ENCODE assay signal across 12 cellular contexts in genomic region chr11:117300301-117300700, GRCh38. TPM values are rescaled to one million over a fixed set of nuclear protein-coding genes. Genes with fewer than 3 reads are reported as not detected.
DNase-seq lines count a peak whose midpoint lies in the region; ATAC-seq and TF ChIP-seq lines count a peak whose summit lies in the region.
"Had no signal": no experiment of that assay in that cellular context is flagged by ENCODE, and none has a peak within 500 bp of the region (broad histone marks: within the 10 kb centered on the region; RNA-seq: fewer than 3 reads in every experiment).

No MANE protein-coding gene starts in this region.

- in situ Hi-C loops in KBM-7 (cut with MboI; ENCODE audit: low pct_unique_long_range_greater_than_20kb, low sequenced_read_pairs): no loop called here

- H3K36me3 Mint-ChIP-seq in WTC11 (no peaks in the 10 kb centered on the region), neural crest cell (ENCODE audit: low read depth) (no peaks in the 10 kb centered on the region)
- H3K36me3 Mint-ChIP-seq: activated naive CD4-positive, alpha-beta T cell treated with anti-CD3 and anti-CD28 coated beads, Interleukin-2, amount 50 U/mL, for 72 hours had no signal

- POLR2A ChIA-PET in WTC11 (lab: Charles Lee): no interaction called here

- ATAC-seq in WTC11: peak; percentile 59
- peak; percentile 64 for ATAC-seq in Right ventricle myocardium inferior
- no peak for ATAC-seq in GM21576 (IDR thresholded peaks at IDR 0.05; ENCODE audit: unreplicated experiment)
- ATAC-seq in GM18909 (IDR thresholded peaks at IDR 0.05; ENCODE audit: poor library complexity, unreplicated experiment): no peak
- ATAC-seq: activated naive CD4-positive, alpha-beta T cell treated with anti-CD3 and anti-CD28 coated beads, Interleukin-2, amount 50 U/mL, for 72 hours had no signal

- H3K9me3 Mint-ChIP-seq in WTC11 (no peaks in the 10 kb centered on the region), neural crest cell (no peaks in the 10 kb centered on the region)
- H3K9me3 Mint-ChIP-seq: activated naive CD4-positive, alpha-beta T cell treated with anti-CD3 and anti-CD28 coated beads, Interleukin-2, amount 50 U/mL, for 72 hours; T-helper 1 cell treated with Interleukin-12 subunit alpha and Interleukin-12 subunit beta and Interleukin-4 antibody, amounts not matched to agents 30 μg/mL and 1 μg/mL, for 36 hours had no signal

- H3K4me1 Mint-ChIP-seq in WTC11 (peaks cover 35% of the 10 kb centered on the region), neural crest cell (peaks cover 35% of the 10 kb centered on the region)

- DNase-seq in AG10803 (ENCODE audit: low read depth): peak; percentile 24
- peak; percentile 64 for DNase-seq in WTC11 (ENCODE audit: low spot score)
- no peak for DNase-seq in Right ventricle myocardium inferior (ENCODE audit: missing footprints)
- peak; percentile 43 for DNase-seq in neural crest cell (ENCODE audit: low read depth, low spot score)
- DNase-seq in KBM-7: no peak
- DNase-seq in NCI-H2081 (lab: John Stamatoyannopoulos, UW): no peak
- DNase-seq: kidney glomerular epithelial cell, NCI-H1105 had no signal

- CTCF ChIA-PET in WTC11 (lab: Charles Lee): no interaction called here

- no peak overlapping the region for H3K4me3 Mint-ChIP-seq in WTC11
- peak overlapping the region; percentile 72 for H3K4me3 Mint-ChIP-seq in neural crest cell
- H3K4me3 Mint-ChIP-seq: T-helper 1 cell treated with Interleukin-12 subunit alpha and Interleukin-12 subunit beta and Interleukin-4 antibody, amounts not matched to agents 30 μg/mL and 1 μg/mL, for 36 hours had no signal

- intact Hi-C loops in Right ventricle myocardium inferior (cut with DNase I): no loop called here

- no peak overlapping the region; the same call in 1 of the 2 replicates for H3K4me3 ChIP-seq in AG10803 (ENCODE audit: low read length)

- H3K27me3 Mint-ChIP-seq in WTC11 (ENCODE audit: low read depth): peaks cover 4% of the 10 kb centered on the region; the same call in 1 of the 2 replicates
- no peaks in the 10 kb centered on the region for H3K27me3 Mint-ChIP-seq in neural crest cell (ENCODE audit: low read depth)

- TF ChIP-seq CTCF in AG10803 (conservative IDR thresholded peaks at IDR 0.05; ENCODE audit: low read length): no peak
- no peak for TF ChIP-seq CTCF in WTC11 (IDR thresholded peaks at IDR 0.05)
- no peak for TF ChIP-seq CTCF in neural crest cell (conservative IDR thresholded peaks at IDR 0.05)

- 0 out of 2 replicates have a peak overlapping the region, but pooled peaks have one; percentile 6 for H3K27ac Mint-ChIP-seq in WTC11
- peak overlapping the region; percentile 91 for H3K27ac Mint-ChIP-seq in neural crest cell (ENCODE audit: unreplicated experiment)
- H3K27ac Mint-ChIP-seq: T-helper 1 cell treated with Interleukin-12 subunit alpha and Interleukin-12 subunit beta and Interleukin-4 antibody, amounts not matched to agents 30 μg/mL and 1 μg/mL, for 36 hours had no signal

TF ChIP-seq in WTC11, 78 proteins besides CTCF, POLR2A, EP300 and RAD21:
- TF ChIP-seq ETV6 (CRISPR knock-in tag; IDR thresholded peaks at IDR 0.05) (no peak), ZNF263 (CRISPR knock-in tag; IDR thresholded peaks at IDR 0.05; ENCODE audit: low read depth) (no peak), ZMAT4 (CRISPR knock-in tag; IDR thresholded peaks at IDR 0.05) (no peak), GABPB1 (CRISPR knock-in tag; IDR thresholded peaks at IDR 0.05) (no peak), GTF2I (CRISPR knock-in tag; conservative IDR thresholded peaks at IDR 0.05) (no peak), ZNF281 (CRISPR knock-in tag; IDR thresholded peaks at IDR 0.05) (no peak), ATF3 (CRISPR knock-in tag; conservative IDR thresholded peaks at IDR 0.05) (no peak), ZBTB43 (CRISPR knock-in tag; IDR thresholded peaks at IDR 0.05) (no peak), ZNF423 (CRISPR knock-in tag; IDR thresholded peaks at IDR 0.05) (no peak), E2F5 (CRISPR knock-in tag; IDR thresholded peaks at IDR 0.05) (no peak), JAZF1 (CRISPR knock-in tag; IDR thresholded peaks at IDR 0.05) (no peak), ZNF671 (CRISPR knock-in tag; IDR thresholded peaks at IDR 0.05) (no peak)

RNA-seq across cellular contexts. Expression of gene BACE1-AS, which starts 9.2 kb away (rescaled TPM):
- total RNA-seq in WTC11 (2021) (12.2 to 15.7 TPM (median 13.8 TPM) in 3 replicates), Right ventricle myocardium inferior (7.7 TPM), neural crest cell (17.6 and 18.1 TPM in 2 replicates)

RNA-seq across cellular contexts. Expression of gene BACE1, which starts 15.8 kb away (rescaled TPM):
- 8.5 to 9.2 TPM (median 8.7 TPM) in 3 replicates for total RNA-seq in WTC11 (2021)
- 10.7 TPM for total RNA-seq in Right ventricle myocardium inferior
- 30.4 and 30.7 TPM in 2 replicates for total RNA-seq in neural crest cell

RNA-seq across cellular contexts. Expression of gene CEP164, which starts 27.4 kb away (rescaled TPM):
- total RNA-seq in WTC11 (2021) (21.0 to 23.5 TPM (median 21.8 TPM) in 3 replicates), Right ventricle myocardium inferior (4.7 TPM), neural crest cell (41.2 and 42.8 TPM in 2 replicates)

Comparison
In these comparisons a context has a peak if more than half of its experiments do, and no peak if none do; other contexts are left out.
1. DNase-seq: peak in AG10803 (single experiment), WTC11 (single experiment) and neural crest cell (single experiment); none in Right ventricle myocardium inferior (single experiment), KBM-7 (single experiment) and NCI-H2081 (0 of 2).
2. ATAC-seq: peak in WTC11 (single experiment) and Right ventricle myocardium inferior (single experiment); none in GM21576 (single experiment) and GM18909 (single experiment).